ENCODE assay signal across 1 cellular context in the genomic region with DNA sequence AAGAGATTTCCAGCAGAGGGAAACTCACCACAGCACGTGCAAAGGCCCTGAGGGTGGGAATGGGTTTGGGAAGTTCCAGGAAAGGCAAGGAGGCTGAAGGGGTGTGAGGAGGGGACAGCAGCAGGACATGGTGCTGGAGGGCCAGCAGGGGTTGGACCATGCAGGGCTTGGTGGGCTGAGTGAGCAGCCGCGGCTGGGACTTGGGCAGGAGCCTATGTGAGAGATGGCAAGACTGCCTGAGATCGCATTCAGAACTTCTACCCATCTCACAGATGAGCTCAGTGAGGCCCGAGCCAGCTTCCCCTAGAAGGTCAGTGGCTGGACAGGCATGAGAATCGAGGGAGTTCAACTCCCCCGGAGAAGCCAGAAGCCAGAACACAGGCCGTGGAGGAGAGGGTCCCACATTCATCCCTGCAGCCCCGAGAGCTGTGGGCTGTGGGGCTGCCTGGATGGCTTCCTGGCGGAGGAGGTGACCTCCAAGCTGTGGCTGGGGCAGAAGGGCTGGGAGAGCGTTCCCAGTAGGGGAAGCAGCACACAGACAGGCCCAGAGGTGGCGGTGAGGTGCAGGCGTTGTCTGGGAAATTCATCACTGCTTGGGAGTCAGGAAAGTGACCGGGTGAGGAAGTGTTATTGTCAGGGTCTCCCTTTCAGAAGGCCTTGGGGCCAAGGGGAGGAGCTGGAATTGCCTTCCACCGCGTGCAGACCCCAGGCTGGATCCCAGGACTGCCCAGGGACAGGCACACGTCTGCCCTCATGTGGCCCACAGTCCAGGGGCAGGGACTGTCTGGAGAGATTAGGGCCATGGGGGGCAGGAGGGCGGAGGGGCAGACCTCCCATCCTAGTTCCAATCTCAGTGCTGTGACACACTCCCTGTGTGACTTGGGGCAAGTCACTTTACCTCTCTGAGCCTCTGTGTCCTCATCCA.
TF ChIP-seq lines count a peak whose summit lies in the region.

No MANE protein-coding gene starts in this region.

TF ChIP-seq in HepG2, 621 proteins besides CTCF, POLR2A, EP300 and RAD21 (continued from another document and continues in another):
- TF ChIP-seq, protein P1, sequence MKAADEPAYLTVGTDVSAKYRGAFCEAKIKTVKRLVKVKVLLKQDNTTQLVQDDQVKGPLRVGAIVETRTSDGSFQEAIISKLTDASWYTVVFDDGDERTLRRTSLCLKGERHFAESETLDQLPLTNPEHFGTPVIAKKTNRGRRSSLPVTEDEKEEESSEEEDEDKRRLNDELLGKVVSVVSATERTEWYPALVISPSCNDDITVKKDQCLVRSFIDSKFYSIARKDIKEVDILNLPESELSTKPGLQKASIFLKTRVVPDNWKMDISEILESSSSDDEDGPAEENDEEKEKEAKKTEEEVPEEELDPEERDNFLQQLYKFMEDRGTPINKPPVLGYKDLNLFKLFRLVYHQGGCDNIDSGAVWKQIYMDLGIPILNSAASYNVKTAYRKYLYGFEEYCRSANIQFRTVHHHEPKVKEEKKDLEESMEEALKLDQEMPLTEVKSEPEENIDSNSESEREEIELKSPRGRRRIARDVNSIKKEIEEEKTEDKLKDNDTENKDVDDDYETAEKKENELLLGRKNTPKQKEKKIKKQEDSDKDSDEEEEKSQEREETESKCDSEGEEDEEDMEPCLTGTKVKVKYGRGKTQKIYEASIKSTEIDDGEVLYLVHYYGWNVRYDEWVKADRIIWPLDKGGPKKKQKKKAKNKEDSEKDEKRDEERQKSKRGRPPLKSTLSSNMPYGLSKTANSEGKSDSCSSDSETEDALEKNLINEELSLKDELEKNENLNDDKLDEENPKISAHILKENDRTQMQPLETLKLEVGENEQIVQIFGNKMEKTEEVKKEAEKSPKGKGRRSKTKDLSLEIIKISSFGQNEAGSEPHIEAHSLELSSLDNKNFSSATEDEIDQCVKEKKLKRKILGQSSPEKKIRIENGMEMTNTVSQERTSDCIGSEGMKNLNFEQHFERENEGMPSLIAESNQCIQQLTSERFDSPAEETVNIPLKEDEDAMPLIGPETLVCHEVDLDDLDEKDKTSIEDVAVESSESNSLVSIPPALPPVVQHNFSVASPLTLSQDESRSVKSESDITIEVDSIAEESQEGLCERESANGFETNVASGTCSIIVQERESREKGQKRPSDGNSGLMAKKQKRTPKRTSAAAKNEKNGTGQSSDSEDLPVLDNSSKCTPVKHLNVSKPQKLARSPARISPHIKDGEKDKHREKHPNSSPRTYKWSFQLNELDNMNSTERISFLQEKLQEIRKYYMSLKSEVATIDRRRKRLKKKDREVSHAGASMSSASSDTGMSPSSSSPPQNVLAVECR (CRISPR knock-in tag; IDR thresholded peaks at IDR 0.05; ENCODE audit: borderline replicate concordance), result no peak; the same call in 1 of the 2 replicates
- TF ChIP-seq ZNF234 (CRISPR knock-in tag; conservative IDR thresholded peaks at IDR 0.05) (no peak), ELF3 (CRISPR knock-in tag; IDR thresholded peaks at IDR 0.05) (no peak), EZH2 (conservative IDR thresholded peaks at IDR 0.05; ENCODE audit: low read depth, low read length) (no peak), KLF9 (CRISPR knock-in tag; IDR thresholded peaks at IDR 0.05; ENCODE audit: low read depth) (no peak), AHR (CRISPR knock-in tag; IDR thresholded peaks at IDR 0.05) (no peak; the same call in 1 of the 2 replicates), ATF1 (CRISPR knock-in tag; IDR thresholded peaks at IDR 0.05) (no peak), HMG20A (CRISPR knock-in tag; IDR thresholded peaks at IDR 0.05; ENCODE audit: borderline replicate concordance) (no peak), ZNF232 (CRISPR knock-in tag; IDR thresholded peaks at IDR 0.05; ENCODE audit: borderline replicate concordance) (no peak), ZBTB2 (CRISPR knock-in tag; IDR thresholded peaks at IDR 0.05; ENCODE audit: low read depth) (no peak), ZNF205 (CRISPR knock-in tag; IDR thresholded peaks at IDR 0.05) (no peak), HNRNPLL (IDR thresholded peaks at IDR 0.05; ENCODE audit: low read depth, low read length, poor library complexity, severe bottlenecking) (no peak), ZNF83 (CRISPR knock-in tag; IDR thresholded peaks at IDR 0.05; ENCODE audit: borderline replicate concordance) (0 out of 2 replicates have a peak, but pooled peaks have one; percentile 52), TAF15 (IDR thresholded peaks at IDR 0.05; ENCODE audit: low read depth, low read length, poor library complexity, severe bottlenecking) (no peak), SMARCE1 (IDR thresholded peaks at IDR 0.05; ENCODE audit: borderline replicate concordance) (no peak), ASH2L (IDR thresholded peaks at IDR 0.05; ENCODE audit: insufficient read length, low read depth, low read length) (no peak), MIER2 (CRISPR knock-in tag; IDR thresholded peaks at IDR 0.05) (no peak), EEA1 (CRISPR knock-in tag; IDR thresholded peaks at IDR 0.05; ENCODE audit: borderline replicate concordance) (no peak), UBTF (CRISPR knock-in tag; IDR thresholded peaks at IDR 0.05) (peak; percentile 54; the same call in 1 of the 2 replicates), ZNF720 (CRISPR knock-in tag; IDR thresholded peaks at IDR 0.05) (no peak), FOXK1 (CRISPR knock-in tag; IDR thresholded peaks at IDR 0.05; ENCODE audit: borderline replicate concordance, low read depth) (no peak), ZFP36 (IDR thresholded peaks at IDR 0.05; ENCODE audit: borderline replicate concordance, low read depth, low read length, partially characterized antibody) (peak; percentile 78), CCAR2 (optimal IDR thresholded peaks at IDR 0.05; ENCODE audit: low read depth, low read length) (no peak), NFYB (CRISPR knock-in tag; IDR thresholded peaks at IDR 0.05) (no peak), KLF11 (CRISPR knock-in tag; IDR thresholded peaks at IDR 0.05) (no peak), YEATS2 (CRISPR knock-in tag; IDR thresholded peaks at IDR 0.05; ENCODE audit: borderline replicate concordance) (no peak), ZNF781 (CRISPR knock-in tag; IDR thresholded peaks at IDR 0.05; ENCODE audit: borderline replicate concordance, not compliant biosample characterization) (peak; percentile 55), ISX (CRISPR knock-in tag; conservative IDR thresholded peaks at IDR 0.05) (no peak), CBFB (CRISPR knock-in tag; IDR thresholded peaks at IDR 0.05) (peak; percentile 15; the same call in 1 of the 2 replicates)
- TF ChIP-seq, protein P2, sequence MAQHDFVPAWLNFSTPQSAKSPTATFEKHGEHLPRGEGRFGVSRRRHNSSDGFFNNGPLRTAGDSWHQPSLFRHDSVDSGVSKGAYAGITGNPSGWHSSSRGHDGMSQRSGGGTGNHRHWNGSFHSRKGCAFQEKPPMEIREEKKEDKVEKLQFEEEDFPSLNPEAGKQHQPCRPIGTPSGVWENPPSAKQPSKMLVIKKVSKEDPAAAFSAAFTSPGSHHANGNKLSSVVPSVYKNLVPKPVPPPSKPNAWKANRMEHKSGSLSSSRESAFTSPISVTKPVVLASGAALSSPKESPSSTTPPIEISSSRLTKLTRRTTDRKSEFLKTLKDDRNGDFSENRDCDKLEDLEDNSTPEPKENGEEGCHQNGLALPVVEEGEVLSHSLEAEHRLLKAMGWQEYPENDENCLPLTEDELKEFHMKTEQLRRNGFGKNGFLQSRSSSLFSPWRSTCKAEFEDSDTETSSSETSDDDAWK (CRISPR knock-in tag; IDR thresholded peaks at IDR 0.05), result no peak
- TF ChIP-seq, protein P3, sequence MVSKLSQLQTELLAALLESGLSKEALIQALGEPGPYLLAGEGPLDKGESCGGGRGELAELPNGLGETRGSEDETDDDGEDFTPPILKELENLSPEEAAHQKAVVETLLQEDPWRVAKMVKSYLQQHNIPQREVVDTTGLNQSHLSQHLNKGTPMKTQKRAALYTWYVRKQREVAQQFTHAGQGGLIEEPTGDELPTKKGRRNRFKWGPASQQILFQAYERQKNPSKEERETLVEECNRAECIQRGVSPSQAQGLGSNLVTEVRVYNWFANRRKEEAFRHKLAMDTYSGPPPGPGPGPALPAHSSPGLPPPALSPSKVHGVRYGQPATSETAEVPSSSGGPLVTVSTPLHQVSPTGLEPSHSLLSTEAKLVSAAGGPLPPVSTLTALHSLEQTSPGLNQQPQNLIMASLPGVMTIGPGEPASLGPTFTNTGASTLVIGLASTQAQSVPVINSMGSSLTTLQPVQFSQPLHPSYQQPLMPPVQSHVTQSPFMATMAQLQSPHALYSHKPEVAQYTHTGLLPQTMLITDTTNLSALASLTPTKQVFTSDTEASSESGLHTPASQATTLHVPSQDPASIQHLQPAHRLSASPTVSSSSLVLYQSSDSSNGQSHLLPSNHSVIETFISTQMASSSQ (IDR thresholded peaks at IDR 0.05; ENCODE audit: low read depth), result no peak
- TF ChIP-seq, protein P3 (CRISPR knock-in tag; IDR thresholded peaks at IDR 0.05; ENCODE audit: borderline replicate concordance), result peak; percentile 74
- TF ChIP-seq, protein P4, sequence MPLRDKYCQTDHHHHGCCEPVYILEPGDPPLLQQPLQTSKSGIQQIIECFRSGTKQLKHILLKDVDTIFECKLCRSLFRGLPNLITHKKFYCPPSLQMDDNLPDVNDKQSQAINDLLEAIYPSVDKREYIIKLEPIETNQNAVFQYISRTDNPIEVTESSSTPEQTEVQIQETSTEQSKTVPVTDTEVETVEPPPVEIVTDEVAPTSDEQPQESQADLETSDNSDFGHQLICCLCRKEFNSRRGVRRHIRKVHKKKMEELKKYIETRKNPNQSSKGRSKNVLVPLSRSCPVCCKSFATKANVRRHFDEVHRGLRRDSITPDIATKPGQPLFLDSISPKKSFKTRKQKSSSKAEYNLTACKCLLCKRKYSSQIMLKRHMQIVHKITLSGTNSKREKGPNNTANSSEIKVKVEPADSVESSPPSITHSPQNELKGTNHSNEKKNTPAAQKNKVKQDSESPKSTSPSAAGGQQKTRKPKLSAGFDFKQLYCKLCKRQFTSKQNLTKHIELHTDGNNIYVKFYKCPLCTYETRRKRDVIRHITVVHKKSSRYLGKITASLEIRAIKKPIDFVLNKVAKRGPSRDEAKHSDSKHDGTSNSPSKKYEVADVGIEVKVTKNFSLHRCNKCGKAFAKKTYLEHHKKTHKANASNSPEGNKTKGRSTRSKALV (CRISPR knock-in tag; IDR thresholded peaks at IDR 0.05), result no peak
